8 cellular contexts compared by ENCODE assay signal in genomic region chr19:18097993-18098890, GRCh38. TPM values are rescaled to one million over a fixed set of nuclear protein-coding genes. Genes with fewer than 3 reads are reported as not detected.
DNase-seq lines count a peak whose midpoint lies in the region; ATAC-seq and TF ChIP-seq lines count a peak whose summit lies in the region.

No MANE protein-coding gene starts in this region.

- no peaks in the 10 kb centered on the region for H3K36me3 Mint-ChIP-seq in CD8-positive, alpha-beta T cell
- no peaks in the 10 kb centered on the region for H3K36me3 Mint-ChIP-seq in MCF 10A (ENCODE audit: insufficient read depth, unreplicated experiment)
- peaks cover 0 to 2% (median 0%) of the 10 kb centered on the region in 3 donors for H3K36me3 Mint-ChIP-seq in naive thymus-derived CD8-positive, alpha-beta T cell

- no peak overlapping the region for H3K9ac ChIP-seq in HUES6 (ENCODE audit: low read length)

- POLR2A ChIA-PET in CD8-positive, alpha-beta T cell (lab: Charles Lee) = interaction anchor here (0.9 to 2.8 kb wide), 4 partner anchors 11 to 54 kb away, joined by 3 to 18 read pairs (median 6); partner anchors contain the start of genes IL12RB1 and PIK3R2
- POLR2A ChIA-PET in MCF 10A (lab: Yijun Ruan, JAX) = interaction anchor here (0.9 to 1.2 kb wide), 2 partner anchors 12 to 126 kb away, joined by 3 to 5 read pairs; no protein-coding TSS in a partner anchor
- POLR2A ChIA-PET in naive thymus-derived CD8-positive, alpha-beta T cell (lab: Charles Lee) = interaction anchor here (0.6 to 9.2 kb wide), 15 partner anchors 8 to 239 kb away, joined by 3 to 132 read pairs (median 4); partner anchors contain the start of genes ARRDC2, IL12RB1, PIK3R2 and RPL18A

- peaks cover 39% of the 10 kb centered on the region for H3K4me1 Mint-ChIP-seq in CD8-positive, alpha-beta T cell (ENCODE audit: low read depth)
- H3K4me1 Mint-ChIP-seq in MCF 10A (ENCODE audit: insufficient read depth, unreplicated experiment) = peaks cover 6% of the 10 kb centered on the region
- peaks cover 17 to 47% (median 34%) of the 10 kb centered on the region in 4 donors for H3K4me1 Mint-ChIP-seq in naive thymus-derived CD8-positive, alpha-beta T cell

- H3K27me3 ChIP-seq in CD8-positive, alpha-beta T cell (ENCODE audit: insufficient read depth, low read length) = no peaks in the 10 kb centered on the region
- H3K27me3 ChIP-seq in HUES6 (ENCODE audit: control insufficient read depth, insufficient read depth, low read length) = peaks cover 21% of the 10 kb centered on the region

- ATAC-seq in CD8-positive, alpha-beta T cell = peak; percentile 13
- peak in 1 of 2 donors; percentile 19 for ATAC-seq in naive thymus-derived CD8-positive, alpha-beta T cell
- ATAC-seq in omental fat pad (ENCODE audit: low FRiP score) (no peak), GM21723 (IDR thresholded peaks at IDR 0.05; ENCODE audit: unreplicated experiment) (no peak)

- H3K27ac ChIP-seq in CD8-positive, alpha-beta T cell (ENCODE audit: low read depth, low read length) = peak overlapping the region; percentile 26
- H3K27ac ChIP-seq in HUES6 (ENCODE audit: low read depth, low read length) = no peak overlapping the region

- H3K27ac Mint-ChIP-seq in CD8-positive, alpha-beta T cell = peak overlapping the region; percentile 72
- no peak overlapping the region for H3K27ac Mint-ChIP-seq in MCF 10A (ENCODE audit: low read depth, unreplicated experiment)
- H3K27ac Mint-ChIP-seq in naive thymus-derived CD8-positive, alpha-beta T cell = peak overlapping the region; percentile 72 to 94 (median 84)

- no peaks in the 10 kb centered on the region for H3K27me3 Mint-ChIP-seq in CD8-positive, alpha-beta T cell (ENCODE audit: low read depth)
- no peaks in the 10 kb centered on the region for H3K27me3 Mint-ChIP-seq in MCF 10A (ENCODE audit: insufficient read depth, unreplicated experiment)
- H3K27me3 Mint-ChIP-seq in naive thymus-derived CD8-positive, alpha-beta T cell = no peaks in the 10 kb centered on the region

- peaks cover 27% of the 10 kb centered on the region for H3K4me1 ChIP-seq in CD8-positive, alpha-beta T cell (ENCODE audit: insufficient read depth, low read length)
- peaks cover 15% of the 10 kb centered on the region for H3K4me1 ChIP-seq in HUES6 (ENCODE audit: control insufficient read depth, insufficient read depth, low read length)

- intact Hi-C loops in CD8-positive, alpha-beta T cell (cut with DNase I, micrococcal nuclease) = loop anchor here (1.0 to 5.0 kb wide), 5 partner anchors 9 to 55 kb away; partner anchors contain the start of gene PIK3R2 (in 1 of the 2)
- intact Hi-C loops in MCF 10A (cut with micrococcal nuclease) = loop anchor here (5.0 kb wide), 1 partner anchor 154 kb away; no protein-coding TSS in a partner anchor

- H3K36me3 ChIP-seq in CD8-positive, alpha-beta T cell (ENCODE audit: insufficient read depth, low read length) = no peaks in the 10 kb centered on the region
- H3K36me3 ChIP-seq in HUES6 (ENCODE audit: control insufficient read depth, insufficient read depth, low read length) = no peaks in the 10 kb centered on the region

- no TSS peak for BruUV-seq in MCF 10A (replicated peaks; lab: Mats Ljungman, UMichigan)

- CTCF ChIA-PET in CD8-positive, alpha-beta T cell (lab: Charles Lee) = interaction anchor here (0.9 to 2.5 kb wide), 5 partner anchors 9 to 109 kb away, joined by 3 to 14 read pairs (median 4); no protein-coding TSS in a partner anchor
- CTCF ChIA-PET in MCF 10A (lab: Yijun Ruan, JAX) = interaction anchor here (0.6 kb wide), 3 partner anchors 21 to 135 kb away, joined by 3 read pairs; no protein-coding TSS in a partner anchor

- H3K4me3 Mint-ChIP-seq in CD8-positive, alpha-beta T cell = peak overlapping the region; percentile 89
- peak overlapping the region; percentile 63 for H3K4me3 Mint-ChIP-seq in MCF 10A (ENCODE audit: unreplicated experiment)
- H3K4me3 Mint-ChIP-seq in naive thymus-derived CD8-positive, alpha-beta T cell = peak overlapping the region; percentile 82 to 96 (median 88)

- TF ChIP-seq CTCF in CD8-positive, alpha-beta T cell (IDR thresholded peaks at IDR 0.05) = no peak
- no peak for TF ChIP-seq CTCF in MCF 10A (IDR thresholded peaks at IDR 0.05; ENCODE audit: unreplicated experiment)
- no peak for TF ChIP-seq CTCF in omental fat pad (IDR thresholded peaks at IDR 0.05)

- peak overlapping the region; percentile 66 for H3K4me3 ChIP-seq in CD8-positive, alpha-beta T cell (ENCODE audit: low read depth, low read length)
- H3K4me3 ChIP-seq in HUES6 (ENCODE audit: low read depth, low read length) = peak overlapping the region; percentile 77

- H3K9me3 ChIP-seq in CD8-positive, alpha-beta T cell (ENCODE audit: low read length) = no peaks in the 10 kb centered on the region
- H3K9me3 ChIP-seq in HUES6 (ENCODE audit: control insufficient read depth, insufficient read depth, low read depth, low read length) = no peaks in the 10 kb centered on the region

- no peak for DNase-seq in CD8-positive, alpha-beta T cell
- no peak for DNase-seq in MCF 10A (ENCODE audit: unreplicated experiment)
- DNase-seq in naive thymus-derived CD8-positive, alpha-beta T cell = no peak
- DNase-seq in omental fat pad (ENCODE audit: low spot score) = no peak
- no peak for DNase-seq in nucleus accumbens (lab: John Stamatoyannopoulos, UW)
- DNase-seq in DMS153 (lab: John Stamatoyannopoulos, UW) = no peak

- no peaks in the 10 kb centered on the region for H3K9me3 Mint-ChIP-seq in CD8-positive, alpha-beta T cell
- no peaks in the 10 kb centered on the region for H3K9me3 Mint-ChIP-seq in MCF 10A (ENCODE audit: unreplicated experiment)
- H3K9me3 Mint-ChIP-seq in naive thymus-derived CD8-positive, alpha-beta T cell = no peaks in the 10 kb centered on the region

RNA-seq across cellular contexts. Expression of gene MAST3, which starts 0.7 kb away (rescaled TPM):
- 10 to 100 TPM; 13.7 to 15.2 TPM for total RNA-seq in CD8-positive, alpha-beta T cell
- total RNA-seq in MCF 10A (2022) (4.1 and 5.9 TPM in 2 replicates), omental fat pad (10 to 100 TPM in 2 of 4 donors, 1 to 10 TPM in 2; 4.5 to 14.8 (median 8.9) TPM)
- 10 to 100 TPM; 44.7 to 44.8 TPM for total RNA-seq in naive thymus-derived CD8-positive, alpha-beta T cell
- 10 to 100 TPM in 2 of 3 donors, 1 to 10 TPM in 1; 9.4 to 15.7 (median 11.5) TPM for polyA plus RNA-seq in naive thymus-derived CD8-positive, alpha-beta T cell

RNA-seq across cellular contexts. Expression of gene IL12RB1, which starts 11.5 kb away (rescaled TPM):
- total RNA-seq in CD8-positive, alpha-beta T cell = 10 to 100 TPM; 22.7 to 25.6 TPM
- total RNA-seq in MCF 10A (2022) (not detected in 2 replicates), omental fat pad (1 to 10 TPM; 1.1 to 4.4 (median 1.6) TPM)
- 10 to 100 TPM; 18.5 TPM for total RNA-seq in naive thymus-derived CD8-positive, alpha-beta T cell
- polyA plus RNA-seq in naive thymus-derived CD8-positive, alpha-beta T cell = 10 to 100 TPM; 17.5 to 32.9 (median 24.2) TPM

RNA-seq across cellular contexts. Expression of gene PIK3R2, which starts 54.7 kb away (rescaled TPM):
- total RNA-seq in CD8-positive, alpha-beta T cell = 1 to 10 TPM; 3.6 to 3.9 TPM
- 31.0 and 33.8 TPM in 2 replicates for total RNA-seq in MCF 10A (2022)
- 10 to 100 TPM; 20.9 to 21.5 TPM for total RNA-seq in naive thymus-derived CD8-positive, alpha-beta T cell
- polyA plus RNA-seq in naive thymus-derived CD8-positive, alpha-beta T cell = 10 to 100 TPM in 1 of 3 donors, 1 to 10 TPM in 2; 1.5 to 11.7 (median 3.6) TPM
- total RNA-seq in omental fat pad = 10 to 100 TPM in 1 of 4 donors, 1 to 10 TPM in 3; 6.3 to 11.7 (median 7.4) TPM
